16 cellular contexts compared by ENCODE assay signal in the genomic region with DNA sequence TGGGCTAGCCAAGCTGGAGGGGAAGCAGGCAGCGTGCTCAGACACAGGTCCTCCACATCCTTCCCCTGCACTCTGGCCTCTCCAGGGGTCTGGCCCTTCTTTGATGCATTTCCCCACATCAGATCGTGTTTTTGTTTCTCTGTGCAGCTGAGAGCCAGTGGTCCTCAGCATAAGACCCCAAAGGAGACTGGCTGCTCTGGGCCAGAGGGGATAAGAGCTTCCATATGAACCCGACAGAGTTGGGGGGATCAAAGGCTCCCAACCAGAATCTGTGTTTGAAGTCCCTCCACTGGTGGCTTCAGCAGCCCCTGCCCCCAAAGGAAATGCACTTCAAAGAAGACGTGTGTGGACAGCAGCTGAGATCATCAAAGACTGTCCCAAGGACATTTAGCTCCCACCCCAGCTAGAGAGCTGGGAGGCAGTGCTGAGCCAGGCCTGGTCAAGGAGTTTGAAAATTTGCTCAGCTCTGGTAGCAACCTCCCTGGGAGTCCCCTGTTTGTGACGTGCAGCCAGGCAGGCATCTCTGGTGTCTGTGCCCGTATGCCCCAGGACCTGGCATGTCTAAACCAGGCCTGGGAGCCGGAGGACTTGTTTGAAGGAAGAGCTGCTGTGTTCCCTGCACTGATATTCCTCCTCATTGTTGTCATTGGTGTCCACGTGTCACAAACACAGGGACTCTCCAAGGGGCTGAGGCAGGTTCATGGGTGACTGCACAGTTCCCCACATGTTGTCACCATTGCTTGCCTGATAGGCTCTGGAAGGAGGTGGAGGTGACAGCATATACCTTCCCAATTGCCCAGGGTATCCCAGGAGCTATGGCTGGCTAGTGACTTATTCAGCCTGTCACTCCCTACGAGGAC.
"Had no signal": no experiment of that assay in that cellular context is flagged by ENCODE, and none has a peak within 500 bp of the region (broad histone marks: within the 10 kb centered on the region; RNA-seq: fewer than 3 reads in every experiment).

No MANE protein-coding gene starts in this region.

- H3K4me3 ChIP-seq: coronary artery, heart right ventricle, tibial artery, vagina had no signal

- H3K27me3 Mint-ChIP-seq: activated CD4-positive, alpha-beta memory T cell treated with anti-CD3 and anti-CD28 coated beads, Interleukin-2, amount 10 ng/mL, durations not matched to agents 7 days and 5 days; activated naive CD8-positive, alpha-beta T cell treated with anti-CD3 and anti-CD28 coated beads, Interleukin-2, amount 50 U/mL, for 24 hours had no signal

- DNase-seq: activated CD4-positive, alpha-beta memory T cell treated with anti-CD3 and anti-CD28 coated beads, Interleukin-2, amount 10 ng/mL, durations not matched to agents 7 days and 5 days; activated CD8-positive, alpha-beta memory T cell treated with anti-CD3 and anti-CD28 coated beads, Interleukin-2, amount 50 U/mL, for 4 hours; activated naive CD4-positive, alpha-beta T cell treated with Interleukin-2 at 50 U/mL for 16 hours; activated naive CD8-positive, alpha-beta T cell treated with anti-CD3 and anti-CD28 coated beads, Interleukin-2, amount 50 U/mL, for 24 hours; central memory CD4-positive, alpha-beta T cell; effector CD4-positive, alpha-beta T cell; heart right ventricle; posterior cingulate gyrus; tibial artery had no signal

- H3K4me1 ChIP-seq: heart right ventricle, tibial artery, vagina had no signal

- ATAC-seq: activated naive CD8-positive, alpha-beta T cell treated with anti-CD3 and anti-CD28 coated beads, Interleukin-2, amount 50 U/mL, for 24 hours; heart right ventricle; left lobe of liver had no signal

- H3K36me3 Mint-ChIP-seq: memory B cell; stimulated activated effector memory CD8-positive, alpha-beta T cell treated with anti-CD3 and anti-CD28 coated beads, Interleukin-12 subunit alpha, Interleukin-12 subunit beta, amount 100 ng/mL, for 72 hours had no signal

- H3K9me3 ChIP-seq: heart right ventricle, tibial artery, vagina had no signal

- H3K27ac Mint-ChIP-seq: activated CD4-positive, alpha-beta memory T cell treated with anti-CD3 and anti-CD28 coated beads, Interleukin-2, amount 10 ng/mL, durations not matched to agents 7 days and 5 days; activated naive CD8-positive, alpha-beta T cell treated with anti-CD3 and anti-CD28 coated beads, Interleukin-2, amount 50 U/mL, for 24 hours; memory B cell; stimulated activated effector memory CD8-positive, alpha-beta T cell treated with anti-CD3 and anti-CD28 coated beads, Interleukin-12 subunit alpha, Interleukin-12 subunit beta, amount 100 ng/mL, for 72 hours had no signal

- H3K27ac ChIP-seq: coronary artery, heart right ventricle, tibial artery, vagina had no signal

- H3K9me3 Mint-ChIP-seq: activated CD4-positive, alpha-beta memory T cell treated with anti-CD3 and anti-CD28 coated beads, Interleukin-2, amount 10 ng/mL, durations not matched to agents 7 days and 5 days; activated naive CD8-positive, alpha-beta T cell treated with anti-CD3 and anti-CD28 coated beads, Interleukin-2, amount 50 U/mL, for 24 hours; memory B cell; stimulated activated effector memory CD8-positive, alpha-beta T cell treated with anti-CD3 and anti-CD28 coated beads, Interleukin-12 subunit alpha, Interleukin-12 subunit beta, amount 100 ng/mL, for 72 hours had no signal

- H3K27me3 ChIP-seq: heart right ventricle, tibial artery, vagina had no signal

- H3K4me3 Mint-ChIP-seq: activated CD4-positive, alpha-beta memory T cell treated with anti-CD3 and anti-CD28 coated beads, Interleukin-2, amount 10 ng/mL, durations not matched to agents 7 days and 5 days; activated naive CD8-positive, alpha-beta T cell treated with anti-CD3 and anti-CD28 coated beads, Interleukin-2, amount 50 U/mL, for 24 hours; memory B cell; stimulated activated effector memory CD8-positive, alpha-beta T cell treated with anti-CD3 and anti-CD28 coated beads, Interleukin-12 subunit alpha, Interleukin-12 subunit beta, amount 100 ng/mL, for 72 hours had no signal

- H3K4me1 Mint-ChIP-seq: activated naive CD8-positive, alpha-beta T cell treated with anti-CD3 and anti-CD28 coated beads, Interleukin-2, amount 50 U/mL, for 24 hours; memory B cell had no signal

- FAIRE-seq: frontal cortex, islet of Langerhans had no signal
